36 cellular contexts compared by ENCODE assay signal in genomic region chr17:51683291-51683690, GRCh38.
"Had no signal": no experiment of that assay in that cellular context is flagged by ENCODE, and none has a peak within 500 bp of the region (broad histone marks: within the 10 kb centered on the region; RNA-seq: fewer than 3 reads in every experiment).

No MANE protein-coding gene starts in this region.

- DNase-seq: activated effector memory CD4-positive, alpha-beta T cell treated with anti-CD3 and anti-CD28 coated beads, Interleukin-2, amount 50 U/mL, for 16 hours; activated effector memory CD4-positive, alpha-beta T cell treated with Interleukin-2 at 50 U/mL for 16 hours; activated gamma-delta T cell; activated gamma-delta T cell treated with Interleukin-2 at 50 U/mL for 16 hours; activated naive CD4-positive, alpha-beta T cell; activated naive CD4-positive, alpha-beta T cell treated with anti-CD3 and anti-CD28 coated beads for 36 hours; activated naive CD4-positive, alpha-beta T cell treated with anti-CD3 and anti-CD28 coated beads, Interleukin-2, amount 10 ng/mL, durations not matched to agents 7 days and 5 days; activated naive CD4-positive, alpha-beta T cell treated with anti-CD3 and anti-CD28 coated beads, Interleukin-2, amount 50 U/mL, for 16 hours; activated naive CD4-positive, alpha-beta T cell treated with Interleukin-2 at 50 U/mL for 16 hours; activated naive CD8-positive, alpha-beta T cell treated with anti-CD3 and anti-CD28 coated beads for 36 hours; activated naive CD8-positive, alpha-beta T cell treated with anti-CD3 and anti-CD28 coated beads, Interleukin-2, amount 10 ng/mL, durations not matched to agents 7 days and 5 days; activated naive CD8-positive, alpha-beta T cell treated with anti-CD3 and anti-CD28 coated beads, Interleukin-2, amount 50 U/mL, for 24 hours; activated T-cell treated with anti-CD3 and anti-CD28 coated beads, Interleukin-2, amount 50 U/mL, for 4 hours; activated T-cell treated with anti-CD3 and anti-CD28 coated beads, Interleukin-2, amount 50 U/mL, for 48 hours; activated T-cell treated with anti-CD3 and anti-CD28 coated beads, Interleukin-2, amount 50 U/mL, for 72 hours; adrenal gland; amniotic stem cell; amygdala; anterior cingulate cortex; aorta; body of pancreas; brain microvascular endothelial cell; caudate nucleus; central memory CD4-positive, alpha-beta T cell; cerebellar nuclear complex had no signal

- H3K36me3 ChIP-seq: adrenal gland, ascending aorta, brain microvascular endothelial cell, breast epithelium, cardiac muscle cell had no signal

- H3K27ac ChIP-seq: adrenal gland, ascending aorta, body of pancreas, brain microvascular endothelial cell, breast epithelium, cardiac muscle cell had no signal

- H3K4me1 ChIP-seq: adrenal gland, ascending aorta, body of pancreas, breast epithelium had no signal

- H3K9me3 ChIP-seq: adrenal gland, ascending aorta, body of pancreas, breast epithelium had no signal

- H3K27me3 Mint-ChIP-seq: activated naive CD4-positive, alpha-beta T cell treated with anti-CD3 and anti-CD28 coated beads, Interleukin-2, amount 10 ng/mL, durations not matched to agents 7 days and 5 days had no signal

- ATAC-seq: activated naive CD4-positive, alpha-beta T cell treated with anti-CD3 and anti-CD28 coated beads, Interleukin-2, amount 50 U/mL, for 72 hours; activated naive CD8-positive, alpha-beta T cell treated with anti-CD3 and anti-CD28 coated beads, Interleukin-2, amount 50 U/mL, for 24 hours; activated T-cell treated with anti-CD3 and anti-CD28 coated beads, Interleukin-2, amount 50 U/mL, for 4 hours; activated T-cell treated with anti-CD3 and anti-CD28 coated beads, Interleukin-2, amount 50 U/mL, for 72 hours; activated T-helper 17 cell treated with anti-CD3 and anti-CD28 coated beads, Interleukin-2, amount 50 U/mL, for 72 hours; body of pancreas had no signal

- H3K4me1 Mint-ChIP-seq: activated naive CD4-positive, alpha-beta T cell treated with anti-CD3 and anti-CD28 coated beads, Interleukin-2, amount 10 ng/mL, durations not matched to agents 7 days and 5 days; activated naive CD4-positive, alpha-beta T cell treated with anti-CD3 and anti-CD28 coated beads, Interleukin-2, amount 50 U/mL, for 24 hours; activated naive CD8-positive, alpha-beta T cell treated with anti-CD3 and anti-CD28 coated beads for 36 hours; activated naive CD8-positive, alpha-beta T cell treated with anti-CD3 and anti-CD28 coated beads, Interleukin-2, amount 10 ng/mL, durations not matched to agents 7 days and 5 days; activated naive CD8-positive, alpha-beta T cell treated with anti-CD3 and anti-CD28 coated beads, Interleukin-2, amount 50 U/mL, for 24 hours; activated T-helper 17 cell treated with anti-CD3 and anti-CD28 coated beads, Interleukin-2, amount 50 U/mL, for 72 hours; brain; central memory CD8-positive, alpha-beta T cell had no signal

- H3K4me3 Mint-ChIP-seq: activated naive CD4-positive, alpha-beta T cell treated with anti-CD3 and anti-CD28 coated beads for 36 hours; activated naive CD4-positive, alpha-beta T cell treated with anti-CD3 and anti-CD28 coated beads, Interleukin-2, amount 10 ng/mL, durations not matched to agents 7 days and 5 days; activated naive CD4-positive, alpha-beta T cell treated with anti-CD3 and anti-CD28 coated beads, Interleukin-2, amount 50 U/mL, for 24 hours; activated naive CD8-positive, alpha-beta T cell; activated naive CD8-positive, alpha-beta T cell treated with anti-CD3 and anti-CD28 coated beads for 36 hours; activated naive CD8-positive, alpha-beta T cell treated with anti-CD3 and anti-CD28 coated beads, Interleukin-2, amount 10 ng/mL, durations not matched to agents 7 days and 5 days; activated naive CD8-positive, alpha-beta T cell treated with anti-CD3 and anti-CD28 coated beads, Interleukin-2, amount 50 U/mL, for 24 hours; activated T-cell treated with anti-CD3 and anti-CD28 coated beads, Interleukin-2, amount 50 U/mL, for 4 hours; activated T-cell treated with anti-CD3 and anti-CD28 coated beads, Interleukin-2, amount 50 U/mL, for 72 hours; activated T-helper 1 cell treated with anti-CD3 and anti-CD28 coated beads, Interleukin-12 subunit alpha, Interleukin-12 subunit beta, Interleukin-2, Interleukin-4 antibody, amounts not matched to agents 30 ng/mL and 10 ng/mL and 1 ng/mL, durations not matched to agents 14 hours and 24 hours and 36 hours; activated T-helper 17 cell treated with anti-CD3 and anti-CD28 coated beads, Interleukin-2, amount 50 U/mL, for 72 hours; brain; central memory CD8-positive, alpha-beta T cell had no signal

- H3K27ac Mint-ChIP-seq: activated naive CD4-positive, alpha-beta T cell treated with anti-CD3 and anti-CD28 coated beads for 36 hours; activated naive CD4-positive, alpha-beta T cell treated with anti-CD3 and anti-CD28 coated beads, Interleukin-2, amount 10 ng/mL, durations not matched to agents 7 days and 5 days; activated naive CD4-positive, alpha-beta T cell treated with anti-CD3 and anti-CD28 coated beads, Interleukin-2, amount 50 U/mL, for 24 hours; activated naive CD4-positive, alpha-beta T cell treated with anti-CD3 and anti-CD28 coated beads, Interleukin-2, amount 50 U/mL, for 72 hours; activated naive CD8-positive, alpha-beta T cell; activated naive CD8-positive, alpha-beta T cell treated with anti-CD3 and anti-CD28 coated beads for 36 hours; activated naive CD8-positive, alpha-beta T cell treated with anti-CD3 and anti-CD28 coated beads, Interleukin-2, amount 10 ng/mL, durations not matched to agents 7 days and 5 days; activated naive CD8-positive, alpha-beta T cell treated with anti-CD3 and anti-CD28 coated beads, Interleukin-2, amount 50 U/mL, for 24 hours; activated T-cell treated with anti-CD3 and anti-CD28 coated beads, Interleukin-2, amount 50 U/mL, for 72 hours; activated T-helper 1 cell treated with anti-CD3 and anti-CD28 coated beads, Interleukin-12 subunit alpha, Interleukin-12 subunit beta, Interleukin-2, Interleukin-4 antibody, amounts not matched to agents 30 ng/mL and 10 ng/mL and 1 ng/mL, durations not matched to agents 14 hours and 24 hours and 36 hours; activated T-helper 17 cell treated with anti-CD3 and anti-CD28 coated beads, Interleukin-2, amount 50 U/mL, for 72 hours; activated T-helper 2 cell treated with anti-CD3 and anti-CD28 coated beads, Interferon-gamma antibody, Interleukin-2, Interleukin-4, amounts not matched to agents 10 μg/mL and 5 μg/mL and 100 μg/mL, durations not matched to agents 14 hours and 24 hours and 36 hours; brain had no signal

- H3K4me3 ChIP-seq: adrenal gland, ascending aorta, body of pancreas, breast epithelium, cardiac muscle cell had no signal

- H3K36me3 Mint-ChIP-seq: activated naive CD4-positive, alpha-beta T cell treated with anti-CD3 and anti-CD28 coated beads, Interleukin-2, amount 10 ng/mL, durations not matched to agents 7 days and 5 days; activated naive CD4-positive, alpha-beta T cell treated with anti-CD3 and anti-CD28 coated beads, Interleukin-2, amount 50 U/mL, for 24 hours; activated naive CD4-positive, alpha-beta T cell treated with anti-CD3 and anti-CD28 coated beads, Interleukin-2, amount 50 U/mL, for 72 hours; activated naive CD8-positive, alpha-beta T cell; activated naive CD8-positive, alpha-beta T cell treated with anti-CD3 and anti-CD28 coated beads for 36 hours; activated naive CD8-positive, alpha-beta T cell treated with anti-CD3 and anti-CD28 coated beads, Interleukin-2, amount 10 ng/mL, durations not matched to agents 7 days and 5 days; brain had no signal

- H3K27me3 ChIP-seq: adrenal gland, ascending aorta, body of pancreas, brain microvascular endothelial cell, breast epithelium, cardiac muscle cell had no signal

- H3K9me3 Mint-ChIP-seq: activated naive CD4-positive, alpha-beta T cell treated with anti-CD3 and anti-CD28 coated beads for 36 hours; activated naive CD4-positive, alpha-beta T cell treated with anti-CD3 and anti-CD28 coated beads, Interleukin-2, amount 10 ng/mL, durations not matched to agents 7 days and 5 days; activated naive CD4-positive, alpha-beta T cell treated with anti-CD3 and anti-CD28 coated beads, Interleukin-2, amount 50 U/mL, for 24 hours; activated naive CD8-positive, alpha-beta T cell treated with anti-CD3 and anti-CD28 coated beads for 36 hours; activated naive CD8-positive, alpha-beta T cell treated with anti-CD3 and anti-CD28 coated beads, Interleukin-2, amount 10 ng/mL, durations not matched to agents 7 days and 5 days; activated naive CD8-positive, alpha-beta T cell treated with anti-CD3 and anti-CD28 coated beads, Interleukin-2, amount 50 U/mL, for 24 hours; activated T-cell treated with anti-CD3 and anti-CD28 coated beads, Interleukin-2, amount 50 U/mL, for 4 hours; activated T-cell treated with anti-CD3 and anti-CD28 coated beads, Interleukin-2, amount 50 U/mL, for 72 hours; activated T-helper 1 cell treated with anti-CD3 and anti-CD28 coated beads, Interleukin-12 subunit alpha, Interleukin-12 subunit beta, Interleukin-2, Interleukin-4 antibody, amounts not matched to agents 30 ng/mL and 10 ng/mL and 1 ng/mL, durations not matched to agents 14 hours and 24 hours and 36 hours; activated T-helper 17 cell treated with anti-CD3 and anti-CD28 coated beads, Interleukin-2, amount 50 U/mL, for 72 hours; activated T-helper 2 cell treated with anti-CD3 and anti-CD28 coated beads, Interferon-gamma antibody, Interleukin-2, Interleukin-4, amounts not matched to agents 10 μg/mL and 5 μg/mL and 100 μg/mL, durations not matched to agents 14 hours and 24 hours and 36 hours; central memory CD8-positive, alpha-beta T cell had no signal
